Comparison of ENCODE assay signal across 18 cellular contexts in genomic region chr5:40273936-40274335, GRCh38.
"Had no signal": no experiment of that assay in that cellular context is flagged by ENCODE, and none has a peak within 500 bp of the region (broad histone marks: within the 10 kb centered on the region; RNA-seq: fewer than 3 reads in every experiment).

No MANE protein-coding gene starts in this region.

- H3K4me3 Mint-ChIP-seq: activated CD8-positive, alpha-beta T cell treated with anti-CD3 and anti-CD28 coated beads for 36 hours; activated naive CD8-positive, alpha-beta T cell treated with anti-CD3 and anti-CD28 coated beads for 36 hours; activated T-cell treated with anti-CD3 and anti-CD28 coated beads, Interleukin-2, amount 50 U/mL, for 72 hours; effector memory CD8-positive, alpha-beta T cell; stimulated activated effector memory CD8-positive, alpha-beta T cell treated with anti-CD3 and anti-CD28 coated beads, Interleukin-12 subunit alpha, Interleukin-12 subunit beta, amount 100 ng/mL, for 72 hours had no signal

- H3K27me3 ChIP-seq: gastrocnemius medialis, heart right ventricle, pancreas, sigmoid colon, thyroid gland, uterus had no signal

- ATAC-seq: activated CD8-positive, alpha-beta T cell treated with anti-CD3 and anti-CD28 coated beads for 36 hours; activated T-cell treated with anti-CD3 and anti-CD28 coated beads, Interleukin-2, amount 50 U/mL, for 72 hours; effector memory CD8-positive, alpha-beta T cell; gastrocnemius medialis; heart right ventricle; pancreas; stimulated activated effector memory CD8-positive, alpha-beta T cell treated with anti-CD3 and anti-CD28 coated beads, Interleukin-12 subunit alpha, Interleukin-12 subunit beta, amount 100 ng/mL, for 72 hours had no signal

- H3K4me1 ChIP-seq: gastrocnemius medialis, pancreas, sigmoid colon, uterus had no signal

- H3K9me3 Mint-ChIP-seq: activated CD8-positive, alpha-beta T cell treated with anti-CD3 and anti-CD28 coated beads for 36 hours; activated naive CD8-positive, alpha-beta T cell treated with anti-CD3 and anti-CD28 coated beads for 36 hours; effector memory CD8-positive, alpha-beta T cell; stimulated activated effector memory CD8-positive, alpha-beta T cell treated with anti-CD3 and anti-CD28 coated beads, Interleukin-12 subunit alpha, Interleukin-12 subunit beta, amount 100 ng/mL, for 72 hours had no signal

- DNase-seq: activated CD4-positive, alpha-beta T cell treated with anti-CD3 and anti-CD28 coated beads for 1 hour; activated CD8-positive, alpha-beta T cell treated with anti-CD3 and anti-CD28 coated beads for 36 hours; activated gamma-delta T cell; activated naive CD8-positive, alpha-beta T cell treated with anti-CD3 and anti-CD28 coated beads for 36 hours; activated T-cell treated with anti-CD3 and anti-CD28 coated beads, Interleukin-2, amount 50 U/mL, for 72 hours; dermis blood vessel endothelial cell; effector memory CD8-positive, alpha-beta T cell; gastrocnemius medialis; heart right ventricle; pancreas; sigmoid colon; T-helper 1 cell; T1000; uterus had no signal

- FAIRE-seq: pancreas had no signal

- H3K27me3 Mint-ChIP-seq: activated CD8-positive, alpha-beta T cell treated with anti-CD3 and anti-CD28 coated beads for 36 hours; activated naive CD8-positive, alpha-beta T cell treated with anti-CD3 and anti-CD28 coated beads for 36 hours; effector memory CD8-positive, alpha-beta T cell had no signal

- H3K4me3 ChIP-seq: gastrocnemius medialis, heart right ventricle, lung, pancreas, sigmoid colon, thyroid gland, uterus had no signal

- H3K27ac Mint-ChIP-seq: activated CD8-positive, alpha-beta T cell treated with anti-CD3 and anti-CD28 coated beads for 36 hours; activated naive CD8-positive, alpha-beta T cell treated with anti-CD3 and anti-CD28 coated beads for 36 hours; activated T-cell treated with anti-CD3 and anti-CD28 coated beads, Interleukin-2, amount 50 U/mL, for 72 hours; effector memory CD8-positive, alpha-beta T cell; stimulated activated effector memory CD8-positive, alpha-beta T cell treated with anti-CD3 and anti-CD28 coated beads, Interleukin-12 subunit alpha, Interleukin-12 subunit beta, amount 100 ng/mL, for 72 hours had no signal

- H3K9me3 ChIP-seq: gastrocnemius medialis, heart right ventricle, pancreas, sigmoid colon, thyroid gland, uterus had no signal

- H3K27ac ChIP-seq: epithelial cell of prostate, gastrocnemius medialis, heart right ventricle, pancreas, sigmoid colon, thyroid gland, uterus had no signal

- H3K36me3 ChIP-seq: gastrocnemius medialis, heart right ventricle, pancreas, sigmoid colon, thyroid gland, uterus had no signal
